1 cellular context compared by ENCODE assay signal in genomic region chr15:75197062-75197630, GRCh38.
TF ChIP-seq lines count a peak whose summit lies in the region.

No MANE protein-coding gene starts in this region.

TF ChIP-seq in HepG2, 621 proteins besides CTCF, POLR2A, EP300 and RAD21:
- TF ChIP-seq SETDB1 (CRISPR knock-in tag; IDR thresholded peaks at IDR 0.05; ENCODE audit: borderline replicate concordance) (no peak), ZNF687 (CRISPR knock-in tag; IDR thresholded peaks at IDR 0.05) (peak; percentile 26; the same call in 1 of the 2 replicates), TAF1 (CRISPR knock-in tag; IDR thresholded peaks at IDR 0.05) (peak; percentile 33; the same call in 1 of the 2 replicates), KLF16 (CRISPR knock-in tag; IDR thresholded peaks at IDR 0.05) (0 out of 4 replicates have a peak, but pooled peaks of 1 of the 2 experiments have one; percentile 17)
